Comparison of ENCODE assay signal across 35 cellular contexts in genomic region chr10:117488004-117488403, GRCh38. TPM values are rescaled to one million over a fixed set of nuclear protein-coding genes. Genes with fewer than 3 reads are reported as not detected.
"Had no signal": no experiment of that assay in that cellular context is flagged by ENCODE, and none has a peak within 500 bp of the region (broad histone marks: within the 10 kb centered on the region; RNA-seq: fewer than 3 reads in every experiment).

No MANE protein-coding gene starts in this region.

- H3K27ac ChIP-seq: brain microvascular endothelial cell, coronary artery, epithelial cell of prostate, esophagus squamous epithelium, gastroesophageal sphincter, heart right ventricle, WERI-Rb-1 had no signal

- H3K4me3 ChIP-seq: coronary artery, esophagus squamous epithelium, gastroesophageal sphincter, heart right ventricle had no signal

- ATAC-seq: activated CD4-positive, CD25-positive, alpha-beta regulatory T cell treated with anti-CD3 and anti-CD28 coated beads, Interleukin-2, amount 50 U/mL, for 24 hours; activated CD8-positive, alpha-beta T cell treated with anti-CD3 and anti-CD28 coated beads for 36 hours; activated naive CD4-positive, alpha-beta T cell treated with anti-CD3 and anti-CD28 coated beads, Interleukin-2, amount 50 U/mL, for 72 hours; activated T-cell treated with anti-CD3 and anti-CD28 coated beads, Interleukin-2, amount 50 U/mL, for 4 hours; activated T-helper 17 cell treated with anti-CD3 and anti-CD28 coated beads, Interleukin-2, amount 50 U/mL, for 72 hours; gastroesophageal sphincter; heart right ventricle; T-helper 17 cell had no signal

- DNase-seq: activated B cell treated with CpG ODN at 0.5 μM for 24 hours; activated CD4-positive, alpha-beta T cell treated with anti-CD3 and anti-CD28 coated beads for 48 hours; activated CD4-positive, alpha-beta T cell treated with anti-CD3 and anti-CD28 coated beads, Interleukin-2, amount 50 U/mL, for 1 hour; activated CD4-positive, alpha-beta T cell treated with anti-CD3 and anti-CD28 coated beads, Interleukin-2, amount 50 U/mL, for 48 hours; activated CD8-positive, alpha-beta memory T cell treated with anti-CD3 and anti-CD28 coated beads for 24 hours; activated CD8-positive, alpha-beta T cell treated with anti-CD3 and anti-CD28 coated beads for 36 hours; activated effector memory CD4-positive, alpha-beta T cell treated with Interleukin-2 at 50 U/mL for 16 hours; activated naive CD4-positive, alpha-beta T cell; activated naive CD4-positive, alpha-beta T cell treated with anti-CD3 and anti-CD28 coated beads, Interleukin-2, amount 10 ng/mL, durations not matched to agents 7 days and 5 days; activated T-cell treated with anti-CD3 and anti-CD28 coated beads, Interleukin-2, amount 50 U/mL, for 4 hours; amniotic stem cell; anterior cingulate cortex; brain microvascular endothelial cell; effector CD4-positive, alpha-beta T cell; esophagus squamous epithelium; foreskin melanocyte; heart right ventricle; T-helper 1 cell; T-helper 17 cell; T1000; WERI-Rb-1 had no signal

- H3K36me3 Mint-ChIP-seq: activated naive CD4-positive, alpha-beta T cell treated with anti-CD3 and anti-CD28 coated beads, Interleukin-2, amount 10 ng/mL, durations not matched to agents 7 days and 5 days; activated naive CD4-positive, alpha-beta T cell treated with anti-CD3 and anti-CD28 coated beads, Interleukin-2, amount 50 U/mL, for 72 hours had no signal

- H3K9me3 Mint-ChIP-seq: activated B cell treated with CpG ODN at 0.5 μM for 24 hours; activated CD8-positive, alpha-beta T cell treated with anti-CD3 and anti-CD28 coated beads for 36 hours; activated naive CD4-positive, alpha-beta T cell treated with anti-CD3 and anti-CD28 coated beads, Interleukin-2, amount 10 ng/mL, durations not matched to agents 7 days and 5 days; activated naive CD4-positive, alpha-beta T cell treated with anti-CD3 and anti-CD28 coated beads, Interleukin-2, amount 50 U/mL, for 72 hours; activated T-cell treated with anti-CD3 and anti-CD28 coated beads, Interleukin-2, amount 50 U/mL, for 4 hours; activated T-helper 17 cell treated with anti-CD3 and anti-CD28 coated beads, Interleukin-2, amount 50 U/mL, for 72 hours; central memory CD8-positive, alpha-beta T cell; dendritic cell treated with granulocyte-macrophage colony-stimulating factor and Interleukin-4, amounts not matched to agents 40 ng/mL and 50 ng/mL, for 4 days; T-helper 2 cell treated with Interferon-gamma antibody and Interleukin-4, amounts not matched to agents 5 μg/mL and 100 μg/mL, for 36 hours had no signal

- H3K27ac Mint-ChIP-seq: activated B cell treated with CpG ODN at 0.5 μM for 24 hours; activated CD8-positive, alpha-beta T cell treated with anti-CD3 and anti-CD28 coated beads for 36 hours; activated naive CD4-positive, alpha-beta T cell treated with anti-CD3 and anti-CD28 coated beads, Interleukin-2, amount 10 ng/mL, durations not matched to agents 7 days and 5 days; activated naive CD4-positive, alpha-beta T cell treated with anti-CD3 and anti-CD28 coated beads, Interleukin-2, amount 50 U/mL, for 72 hours; activated T-helper 17 cell treated with anti-CD3 and anti-CD28 coated beads, Interleukin-2, amount 50 U/mL, for 72 hours; dendritic cell treated with granulocyte-macrophage colony-stimulating factor and Interleukin-4, amounts not matched to agents 40 ng/mL and 50 ng/mL, for 4 days; T-helper 17 cell; T-helper 2 cell treated with Interferon-gamma antibody and Interleukin-4, amounts not matched to agents 5 μg/mL and 100 μg/mL, for 36 hours had no signal

- H3K27me3 Mint-ChIP-seq: activated naive CD4-positive, alpha-beta T cell treated with anti-CD3 and anti-CD28 coated beads, Interleukin-2, amount 10 ng/mL, durations not matched to agents 7 days and 5 days had no signal

- H3K4me1 ChIP-seq: gastroesophageal sphincter, heart right ventricle had no signal

- H3K4me3 Mint-ChIP-seq: activated B cell treated with CpG ODN at 0.5 μM for 24 hours; activated CD8-positive, alpha-beta T cell treated with anti-CD3 and anti-CD28 coated beads for 36 hours; activated naive CD4-positive, alpha-beta T cell treated with anti-CD3 and anti-CD28 coated beads, Interleukin-2, amount 10 ng/mL, durations not matched to agents 7 days and 5 days; activated T-cell treated with anti-CD3 and anti-CD28 coated beads, Interleukin-2, amount 50 U/mL, for 4 hours; activated T-helper 17 cell treated with anti-CD3 and anti-CD28 coated beads, Interleukin-2, amount 50 U/mL, for 72 hours; central memory CD8-positive, alpha-beta T cell; dendritic cell treated with granulocyte-macrophage colony-stimulating factor and Interleukin-4, amounts not matched to agents 40 ng/mL and 50 ng/mL, for 4 days; T-helper 17 cell; T-helper 2 cell treated with Interferon-gamma antibody and Interleukin-4, amounts not matched to agents 5 μg/mL and 100 μg/mL, for 36 hours had no signal

- H3K9me3 ChIP-seq: esophagus squamous epithelium, gastroesophageal sphincter, heart right ventricle had no signal

- H3K27me3 ChIP-seq: brain microvascular endothelial cell had no signal

- H3K4me1 Mint-ChIP-seq: activated B cell treated with CpG ODN at 0.5 μM for 24 hours; activated naive CD4-positive, alpha-beta T cell treated with anti-CD3 and anti-CD28 coated beads, Interleukin-2, amount 10 ng/mL, durations not matched to agents 7 days and 5 days; activated T-helper 17 cell treated with anti-CD3 and anti-CD28 coated beads, Interleukin-2, amount 50 U/mL, for 72 hours; central memory CD8-positive, alpha-beta T cell had no signal

- H3K36me3 ChIP-seq: brain microvascular endothelial cell, esophagus squamous epithelium, gastroesophageal sphincter, heart right ventricle, WERI-Rb-1 had no signal

RNA-seq across cellular contexts. Expression of gene EMX2, which starts 54.5 kb away (rescaled TPM):
- total RNA-seq: activated B cell treated with CpG ODN at 0.5 μM for 24 hours; activated CD8-positive, alpha-beta T cell treated with anti-CD3 and anti-CD28 coated beads for 36 hours; activated naive CD4-positive, alpha-beta T cell treated with anti-CD3 and anti-CD28 coated beads, Interleukin-2, amount 50 U/mL, for 72 hours; activated T-cell treated with anti-CD3 and anti-CD28 coated beads, Interleukin-2, amount 50 U/mL, for 4 hours; activated T-helper 17 cell treated with anti-CD3 and anti-CD28 coated beads, Interleukin-2, amount 50 U/mL, for 72 hours; astrocyte; bronchial epithelial cell; endothelial cell of umbilical vein; fibroblast of lung; glomerular endothelial cell; T-helper 17 cell had no signal
